8 cellular contexts compared by ENCODE assay signal in genomic region chr18:58195278-58195721, GRCh38.
DNase-seq lines count a peak whose midpoint lies in the region; ATAC-seq and TF ChIP-seq lines count a peak whose summit lies in the region.

No MANE protein-coding gene starts in this region.

- peaks cover 0 to 18% (median 9%) of the 10 kb centered on the region in 3 donors for H3K4me1 ChIP-seq in esophagus squamous epithelium

- H3K27ac ChIP-seq in esophagus squamous epithelium = peak overlapping the region in 3 of 4 donors; percentile 17 to 34 (median 17)

- no peaks in the 10 kb centered on the region for H3K36me3 ChIP-seq in esophagus squamous epithelium

- H3K27me3 ChIP-seq in esophagus squamous epithelium = no peaks in the 10 kb centered on the region

- ATAC-seq in GM18861 (IDR thresholded peaks at IDR 0.05; ENCODE audit: unreplicated experiment) (no peak), GM21786 (IDR thresholded peaks at IDR 0.05; ENCODE audit: unreplicated experiment) (no peak)

- H3K9me3 ChIP-seq in esophagus squamous epithelium = no peaks in the 10 kb centered on the region

- no peak for TF ChIP-seq POLR2A in esophagus squamous epithelium (IDR thresholded peaks at IDR 0.05)

- DNase-seq in LoVo (ENCODE audit: low spot score) (peak; percentile 32), esophagus squamous epithelium (lab: John Stamatoyannopoulos, UW) (no peak), pons (ENCODE audit: low spot score) (peak; percentile 28), NCI-H2081 treated with DMSO at 0.1 percent for 48 hours (lab: John Stamatoyannopoulos, UW) (no peak)
- DNase-seq in activated CD8-positive, alpha-beta memory T cell treated with anti-CD3 and anti-CD28 coated beads for 24 hours = peak; percentile 71

- no peak for TF ChIP-seq CTCF in GM12875 (IDR thresholded peaks at IDR 0.05; ENCODE audit: borderline replicate concordance, insufficient read depth, low read depth, low read length)
- TF ChIP-seq CTCF in esophagus squamous epithelium (IDR thresholded peaks at IDR 0.05) = no peak

- WGBS in esophagus squamous epithelium, 2 donors = 4 to 30% methylated on average over 4 to 21 of the region's 23 CpGs

- H3K4me3 ChIP-seq in GM12875 (ENCODE audit: low read depth, low read length) (peak overlapping the region; percentile 52), esophagus squamous epithelium (peak overlapping the region; percentile 24 to 66 (median 44))

- intact Hi-C loops in esophagus squamous epithelium (cut with DNase I) = no loop called here

Comparison
In these comparisons a context has a peak if more than half of its experiments do, and no peak if none do; other contexts are left out.
1. DNase-seq: peak in LoVo (single experiment), activated CD8-positive, alpha-beta memory T cell treated with anti-CD3 and anti-CD28 coated beads for 24 hours (single experiment) and pons (single experiment); none in esophagus squamous epithelium (single experiment) and NCI-H2081 treated with DMSO at 0.1 percent for 48 hours (single experiment).